Comparison of ENCODE assay signal across 8 cellular contexts in the genomic region with DNA sequence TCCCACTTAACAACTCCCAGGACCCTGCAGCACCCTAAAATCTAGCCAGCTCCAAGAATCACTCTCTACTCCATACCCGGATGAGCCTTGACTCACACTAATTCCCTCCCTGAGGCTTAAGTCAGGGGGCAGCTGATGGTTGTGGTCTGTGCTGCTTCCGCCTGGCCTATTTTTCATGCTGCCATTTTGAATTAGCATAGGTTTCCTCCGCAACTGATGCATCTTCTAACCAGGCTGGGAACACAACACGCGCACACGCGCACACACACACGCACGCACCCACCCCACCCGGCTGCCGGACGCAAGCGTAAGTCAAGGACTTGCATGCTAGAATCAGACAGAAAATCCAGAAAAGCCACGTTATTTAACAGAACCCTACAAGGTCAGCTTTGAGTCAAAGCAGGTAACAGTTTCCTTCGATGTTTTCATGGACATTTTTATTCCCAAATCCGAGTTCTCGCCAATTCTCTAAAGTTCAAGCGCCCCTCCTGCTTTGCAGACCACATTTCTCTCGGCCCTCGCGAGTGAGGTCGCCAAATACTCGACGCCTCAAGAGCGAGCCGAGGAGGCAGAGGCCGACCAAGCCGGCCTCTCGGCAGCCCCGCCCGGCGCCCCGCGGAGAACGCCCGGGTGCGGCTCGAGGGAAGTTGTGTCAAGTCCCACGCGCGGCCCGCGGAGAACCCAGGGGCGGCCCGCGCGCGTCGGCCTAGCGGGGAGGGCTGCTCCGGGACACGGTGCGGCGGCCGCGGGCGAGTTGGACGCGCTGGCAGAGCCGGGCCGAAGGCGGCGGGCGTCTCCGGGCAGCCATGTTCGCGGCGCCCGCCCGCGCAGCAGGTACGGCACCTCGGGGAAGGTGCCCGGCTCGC. TPM values are rescaled to one million over a fixed set of nuclear protein-coding genes. Genes with fewer than 3 reads are reported as not detected.
DNase-seq lines count a peak whose midpoint lies in the region; ATAC-seq and TF ChIP-seq lines count a peak whose summit lies in the region.

No MANE protein-coding gene starts in this region.

- TF ChIP-seq CTCF in PC-3 (conservative IDR thresholded peaks at IDR 0.05; ENCODE audit: low read depth, low read length): no peak
- TF ChIP-seq CTCF in cardiac muscle cell (IDR thresholded peaks at IDR 0.05; ENCODE audit: low read depth, low read length): no peak

- H3K9me2 ChIP-seq in PC-3 (replicated peaks; ENCODE audit: low read length): no peaks in the 10 kb centered on the region

- H3K27ac ChIP-seq in BLaER1 (no peak overlapping the region), PC-3 (ENCODE audit: low read length) (peak overlapping the region; percentile 94), adipose tissue (ENCODE audit: low read depth, low read length) (peak overlapping the region; percentile 11), cardiac muscle cell (no peak overlapping the region)

- no peaks in the 10 kb centered on the region for H4K20me1 ChIP-seq in BLaER1
- H4K20me1 ChIP-seq in PC-3 (ENCODE audit: low read length): no peaks in the 10 kb centered on the region

- DNase-seq in PC-3 (peak; percentile 51), cardiac muscle cell (ENCODE audit: low read depth in 1 of 2, low spot score in 1 of 2) (peak; percentile 42 to 84), occipital lobe (lab: John Stamatoyannopoulos, UW) (peak; percentile 48)
- DNase-seq in central memory CD4-positive, alpha-beta T cell: no peak

- H3K79me2 ChIP-seq in PC-3 (ENCODE audit: low read length): peaks cover 55% of the 10 kb centered on the region

- POLR2A ChIA-PET in PC-3 (lab: Charles Lee; ENCODE audit: unreplicated experiment): interaction anchor here (0.7 kb wide), 1 partner anchor 16 kb away, joined by 12 read pairs; no protein-coding TSS in a partner anchor

- intact Hi-C loops in PC-3 (cut with micrococcal nuclease): loop anchor here (1.0 to 5.0 kb wide), 3 partner anchors 39 to 154 kb away; no protein-coding TSS in a partner anchor

- peaks cover 3% of the 10 kb centered on the region for H3F3A ChIP-seq in PC-3 (ENCODE audit: low read length, unreplicated experiment)

- H3K4me1 ChIP-seq in BLaER1 (no peaks in the 10 kb centered on the region), PC-3 (ENCODE audit: insufficient read depth, low read length) (peaks cover 41% of the 10 kb centered on the region), cardiac muscle cell (ENCODE audit: low read depth) (no peaks in the 10 kb centered on the region)

- BruUV-seq in PC-3 (replicated peaks; lab: Mats Ljungman, UMichigan): TSS peak; percentile 89

- H3K9me3 ChIP-seq in BLaER1: peaks cover 62% of the 10 kb centered on the region
- H3K9me3 ChIP-seq in PC-3 (ENCODE audit: low read length): no peaks in the 10 kb centered on the region
- no peaks in the 10 kb centered on the region for H3K9me3 ChIP-seq in cardiac muscle cell (ENCODE audit: low read depth)

- peaks cover 55% of the 10 kb centered on the region for H3K27me3 ChIP-seq in BLaER1
- H3K27me3 ChIP-seq in PC-3 (ENCODE audit: low read length): no peaks in the 10 kb centered on the region
- no peaks in the 10 kb centered on the region for H3K27me3 ChIP-seq in cardiac muscle cell

- H3K36me3 ChIP-seq in BLaER1: peaks cover 8% of the 10 kb centered on the region; the same call in 1 of the 2 replicates
- no peaks in the 10 kb centered on the region for H3K36me3 ChIP-seq in PC-3 (ENCODE audit: low read depth, low read length)
- no peaks in the 10 kb centered on the region for H3K36me3 ChIP-seq in cardiac muscle cell

- CTCF ChIA-PET in PC-3 (lab: Charles Lee): no interaction called here

- H3K4me2 ChIP-seq in BLaER1 (no peak overlapping the region), PC-3 (ENCODE audit: low read length) (peak overlapping the region; percentile 90)

- peak overlapping the region; percentile 95 for H2AFZ ChIP-seq in PC-3 (ENCODE audit: low read length)

- TF ChIP-seq POLR2A in GM19099 (IDR thresholded peaks at IDR 0.05; ENCODE audit: extremely low read depth, insufficient read length, low read depth): peak; percentile 51

- H3K4me3 ChIP-seq in BLaER1 (peak overlapping the region; percentile 54), PC-3 (ENCODE audit: low read length) (peak overlapping the region; percentile 97), cardiac muscle cell (peak overlapping the region; percentile 92)

- ATAC-seq in HG03196 (IDR thresholded peaks at IDR 0.05; ENCODE audit: unreplicated experiment) (peak; percentile 41), PC-3 (peak; percentile 17)

- no peak overlapping the region for H3K9ac ChIP-seq in BLaER1
- H3K9ac ChIP-seq in PC-3 (ENCODE audit: low read length): peak overlapping the region; percentile 94

- 9% methylated on average over 66 to 75 of the region's 75 CpGs for WGBS in adipose tissue, 3 donors

RNA-seq across cellular contexts. Expression of a gene that starts 1.0 kb away (rescaled TPM):
- 33.9 and 37.9 TPM in 2 replicates for total RNA-seq in PC-3 (2014; rRNA removed)
- polyA plus RNA-seq in adipose tissue: 10 to 100 TPM in 2 of 3 donors, 1 to 10 TPM in 1; 9.0 to 33.5 (median 14.7) TPM
- total RNA-seq in cardiac muscle cell: 35.7 and 48.2 TPM in 2 replicates
- polyA plus RNA-seq in cardiac muscle cell: 34.3 and 44.4 TPM in 2 replicates
- 129 TPM for total RNA-seq in occipital lobe

RNA-seq across cellular contexts. Expression of a gene that starts 37.9 kb away (rescaled TPM):
- total RNA-seq in PC-3 (2014; rRNA removed) (9.0 and 10.1 TPM in 2 replicates), cardiac muscle cell (8.1 and 15.3 TPM in 2 replicates), occipital lobe (6.1 TPM)
- polyA plus RNA-seq in adipose tissue (1 to 10 TPM; 3.1 to 4.5 (median 3.7) TPM), cardiac muscle cell (17.4 and 29.6 TPM in 2 replicates)

RNA-seq across cellular contexts. Expression of a gene that starts 39.6 kb away (rescaled TPM):
- total RNA-seq in PC-3 (2014; rRNA removed) (8.4 and 10.4 TPM in 2 replicates), cardiac muscle cell (15.9 and 25.9 TPM in 2 replicates), occipital lobe (34.8 TPM)
- polyA plus RNA-seq in adipose tissue (1 to 10 TPM; 2.1 to 3.5 (median 3.0) TPM), cardiac muscle cell (16.8 and 23.2 TPM in 2 replicates)

Comparison
In these comparisons a context has a peak if more than half of its experiments do, and no peak if none do; other contexts are left out.
1. H3K27ac ChIP-seq: peak in PC-3 (single experiment) and adipose tissue (single experiment); none in BLaER1 (single experiment) and cardiac muscle cell (single experiment).
2. Peak in every context shown above with its lines, with median percentiles within 50 percentile points of each other: H3K4me3 ChIP-seq.